ENCODE assay signal across 17 cellular contexts in genomic region chr12:3250034-3250433, GRCh38.
"Had no signal": no experiment of that assay in that cellular context is flagged by ENCODE, and none has a peak within 500 bp of the region (broad histone marks: within the 10 kb centered on the region; RNA-seq: fewer than 3 reads in every experiment).

No MANE protein-coding gene starts in this region.

- DNase-seq: activated CD4-positive, alpha-beta T cell treated with anti-CD3 and anti-CD28 coated beads, Interleukin-2, amount 50 U/mL, for 48 hours; activated CD8-positive, alpha-beta memory T cell treated with anti-CD3 and anti-CD28 coated beads, Interleukin-2, amount 10 ng/mL, durations not matched to agents 7 days and 5 days; activated naive CD4-positive, alpha-beta T cell treated with anti-CD3 and anti-CD28 coated beads for 36 hours; activated T-cell treated with anti-CD3 and anti-CD28 coated beads, Interleukin-2, amount 50 U/mL, for 1 hour; cerebellar nuclear complex; dermis blood vessel endothelial cell; left colon; mucosa of descending colon; naive thymus-derived CD8-positive, alpha-beta T cell; pancreas; SK-N-SH; stimulated activated CD4-positive, alpha-beta T cell treated with anti-CD3 and anti-CD28 coated beads, Interleukin-4, amount 100 ng/mL, for 24 hours; stimulated activated naive CD4-positive, alpha-beta T cell treated with Interleukin-2 at 50 U/mL for 16 hours; T-helper 1 cell; T1000; upper lobe of right lung had no signal

- H3K9me3 ChIP-seq: mucosa of descending colon, pancreas, SK-N-SH, upper lobe of right lung had no signal

- H3K36me3 ChIP-seq: pancreas, upper lobe of right lung had no signal

- H3K27ac ChIP-seq: pancreas, upper lobe of right lung had no signal

- H3K4me3 Mint-ChIP-seq: activated CD8-positive, alpha-beta memory T cell treated with anti-CD3 and anti-CD28 coated beads, Interleukin-2, amount 10 ng/mL, durations not matched to agents 7 days and 5 days; activated naive CD4-positive, alpha-beta T cell treated with anti-CD3 and anti-CD28 coated beads for 36 hours had no signal

- H3K9me3 Mint-ChIP-seq: activated T-helper 2 cell treated with anti-CD3 and anti-CD28 coated beads, Interferon-gamma antibody, Interleukin-2, Interleukin-4, amounts not matched to agents 10 μg/mL and 5 μg/mL and 100 μg/mL, durations not matched to agents 14 hours and 24 hours and 36 hours; naive thymus-derived CD8-positive, alpha-beta T cell had no signal

- H3K36me3 Mint-ChIP-seq: activated CD8-positive, alpha-beta memory T cell treated with anti-CD3 and anti-CD28 coated beads, Interleukin-2, amount 10 ng/mL, durations not matched to agents 7 days and 5 days; naive thymus-derived CD8-positive, alpha-beta T cell had no signal

- H3K4me1 ChIP-seq: pancreas had no signal

- H3K27me3 ChIP-seq: pancreas, upper lobe of right lung had no signal

- H3K4me3 ChIP-seq: mucosa of descending colon, pancreas, upper lobe of right lung had no signal

- ATAC-seq: activated CD8-positive, alpha-beta memory T cell treated with anti-CD3 and anti-CD28 coated beads, Interleukin-2, amount 10 ng/mL, durations not matched to agents 7 days and 5 days; left colon; mucosa of descending colon; naive thymus-derived CD8-positive, alpha-beta T cell; pancreas; upper lobe of right lung had no signal

- H3K27ac Mint-ChIP-seq: activated CD8-positive, alpha-beta memory T cell treated with anti-CD3 and anti-CD28 coated beads, Interleukin-2, amount 10 ng/mL, durations not matched to agents 7 days and 5 days; activated naive CD4-positive, alpha-beta T cell treated with anti-CD3 and anti-CD28 coated beads for 36 hours; activated T-helper 2 cell treated with anti-CD3 and anti-CD28 coated beads, Interferon-gamma antibody, Interleukin-2, Interleukin-4, amounts not matched to agents 10 μg/mL and 5 μg/mL and 100 μg/mL, durations not matched to agents 14 hours and 24 hours and 36 hours had no signal
